Comparison of ENCODE assay signal across 19 cellular contexts in the genomic region with DNA sequence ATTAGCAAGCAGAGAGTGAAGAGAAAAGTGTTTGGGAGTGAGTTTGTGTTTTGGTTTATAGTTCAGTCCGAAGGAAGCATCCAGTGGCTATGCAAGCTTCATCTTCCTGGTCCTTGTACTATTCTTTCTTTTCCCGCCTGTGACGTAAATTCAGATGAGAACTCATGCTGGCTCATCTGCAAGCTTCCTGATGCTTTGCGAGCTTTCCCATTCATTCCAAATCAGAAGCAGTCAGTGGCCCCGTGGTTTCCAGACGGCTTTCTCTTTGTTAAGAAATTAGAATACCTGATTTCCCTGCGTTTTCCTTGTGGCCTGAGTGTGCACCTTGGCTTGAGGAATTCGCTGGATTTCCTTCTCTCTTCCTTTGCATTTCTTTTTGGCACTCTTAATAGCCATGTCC.
DNase-seq lines count a peak whose midpoint lies in the region; ATAC-seq and TF ChIP-seq lines count a peak whose summit lies in the region.
"Had no signal": no experiment of that assay in that cellular context is flagged by ENCODE, and none has a peak within 500 bp of the region (broad histone marks: within the 10 kb centered on the region; RNA-seq: fewer than 3 reads in every experiment).

No MANE protein-coding gene starts in this region.

- peaks cover 4% of the 10 kb centered on the region for H3K9me3 Mint-ChIP-seq in progenitor cell of endocrine pancreas (ENCODE audit: low read depth)
- H3K9me3 Mint-ChIP-seq in naive thymus-derived CD4-positive, alpha-beta T cell = peaks cover 5 to 30% (median 12%) of the 10 kb centered on the region in 11 donors

- peak; percentile 83 for DNase-seq in H7
- DNase-seq in T-helper 17 cell = no peak
- DNase-seq in iPS DF 6.9 (ENCODE audit: low read depth, low spot score) = peak; percentile 31
- DNase-seq in progenitor cell of endocrine pancreas (ENCODE audit: low spot score, unreplicated experiment) = no peak
- no peak for DNase-seq in activated effector memory CD4-positive, alpha-beta T cell treated with anti-CD3 and anti-CD28 coated beads, Interleukin-2, amount 50 U/mL, for 16 hours
- no peak for DNase-seq in naive thymus-derived CD4-positive, alpha-beta T cell
- DNase-seq: BE2C, DMS79, MG63, NCI-H1048, NCI-H1417 treated with DMSO at 0.1 percent for 48 hours, NCI-H187, NCI-H526, OCI-M1 had no signal

- H3K9me3 ChIP-seq in T-helper 17 cell (ENCODE audit: control insufficient read depth, low read length, poor library complexity, severe bottlenecking) (no peaks in the 10 kb centered on the region), iPS DF 6.9 (ENCODE audit: control insufficient read depth, insufficient read depth, low read length) (no peaks in the 10 kb centered on the region)
- peaks cover 0 to 10% (median 0%) of the 10 kb centered on the region in 3 experiments for H3K9me3 ChIP-seq in naive thymus-derived CD4-positive, alpha-beta T cell (ENCODE audit: control insufficient read depth in 2 of 3, low read length in 3 of 3)
- H3K9me3 ChIP-seq: BE2C had no signal

- no peak overlapping the region for H3K27ac ChIP-seq in iPS DF 6.9 (ENCODE audit: low read length)
- H3K27ac ChIP-seq in naive thymus-derived CD4-positive, alpha-beta T cell (ENCODE audit: low read depth, low read length) = no peak overlapping the region
- H3K27ac ChIP-seq: SJSA1 had no signal

- no peak for ATAC-seq in T-helper 17 cell
- no peak for ATAC-seq in HG03097 (IDR thresholded peaks at IDR 0.05; ENCODE audit: low FRiP score, unreplicated experiment)
- no peak for ATAC-seq in naive thymus-derived CD4-positive, alpha-beta T cell
- ATAC-seq: GM12878, HepG2, K562 had no signal

- CTCF ChIA-PET in naive thymus-derived CD4-positive, alpha-beta T cell (lab: Charles Lee) = no interaction called here

- H3K36me3 ChIP-seq in H7 (replicated peaks; ENCODE audit: control insufficient read depth, insufficient read depth, low read length) = no peaks in the 10 kb centered on the region; the same call in 1 of the 2 replicates
- H3K36me3 ChIP-seq in iPS DF 6.9 (ENCODE audit: control insufficient read depth, insufficient read depth, low read length) = no peaks in the 10 kb centered on the region
- peaks cover 0 to 47% (median 0%) of the 10 kb centered on the region in 3 experiments for H3K36me3 ChIP-seq in naive thymus-derived CD4-positive, alpha-beta T cell (ENCODE audit: control insufficient read depth in 2 of 3, insufficient read depth in 3 of 3, low read length in 3 of 3)

- no peak overlapping the region for H3K4me3 Mint-ChIP-seq in T-helper 17 cell
- no peak overlapping the region for H3K4me3 Mint-ChIP-seq in progenitor cell of endocrine pancreas (ENCODE audit: low read depth)
- no peak overlapping the region for H3K4me3 Mint-ChIP-seq in naive thymus-derived CD4-positive, alpha-beta T cell

- H3K27ac Mint-ChIP-seq in T-helper 17 cell (peak overlapping the region; percentile 32), progenitor cell of endocrine pancreas (peak overlapping the region; percentile 4)
- peak overlapping the region in 1 of 9 donors; percentile 13 for H3K27ac Mint-ChIP-seq in naive thymus-derived CD4-positive, alpha-beta T cell

- H3K36me3 Mint-ChIP-seq in T-helper 17 cell (ENCODE audit: low read depth) (peaks cover 14% of the 10 kb centered on the region), progenitor cell of endocrine pancreas (ENCODE audit: insufficient read depth) (peaks cover 34% of the 10 kb centered on the region)
- peaks cover 36 to 85% (median 76%) of the 10 kb centered on the region in 5 donors for H3K36me3 Mint-ChIP-seq in naive thymus-derived CD4-positive, alpha-beta T cell

- POLR2A ChIA-PET in naive thymus-derived CD4-positive, alpha-beta T cell (lab: Charles Lee) = no interaction called here

- peaks cover 5% of the 10 kb centered on the region; the same call in 1 of the 2 replicates for H3K4me1 ChIP-seq in iPS DF 6.9 (ENCODE audit: control insufficient read depth, insufficient read depth, low read length)
- no peaks in the 10 kb centered on the region for H3K4me1 ChIP-seq in naive thymus-derived CD4-positive, alpha-beta T cell (ENCODE audit: control insufficient read depth in 2 of 2, insufficient read depth in 2 of 2, low read length in 2 of 2)

- TF ChIP-seq CTCF in progenitor cell of endocrine pancreas (IDR thresholded peaks at IDR 0.05; ENCODE audit: unreplicated experiment) = no peak

- H3K4me3 ChIP-seq in H7 (ENCODE audit: insufficient read depth, low read depth, low read length) (no peak overlapping the region), iPS DF 6.9 (ENCODE audit: low read length) (no peak overlapping the region)
- no peak overlapping the region for H3K4me3 ChIP-seq in naive thymus-derived CD4-positive, alpha-beta T cell (ENCODE audit: low read length)
- H3K4me3 ChIP-seq: GM12878, K562, MG63, SJSA1 had no signal

- intact Hi-C loops in naive thymus-derived CD4-positive, alpha-beta T cell (cut with micrococcal nuclease) = no loop called here

- H3K4me1 Mint-ChIP-seq in T-helper 17 cell (peaks cover 3% of the 10 kb centered on the region), progenitor cell of endocrine pancreas (ENCODE audit: low read depth) (no peaks in the 10 kb centered on the region)
- peaks cover 0 to 8% (median 0%) of the 10 kb centered on the region in 7 donors for H3K4me1 Mint-ChIP-seq in naive thymus-derived CD4-positive, alpha-beta T cell

- H3K27me3 ChIP-seq in H7 (ENCODE audit: control insufficient read depth, insufficient read depth, low read length) (no peaks in the 10 kb centered on the region), iPS DF 6.9 (ENCODE audit: control insufficient read depth, insufficient read depth, low read length) (no peaks in the 10 kb centered on the region)
- no peaks in the 10 kb centered on the region for H3K27me3 ChIP-seq in naive thymus-derived CD4-positive, alpha-beta T cell (ENCODE audit: control insufficient read depth in 2 of 2, insufficient read depth in 2 of 2, low read length in 2 of 2)
- H3K27me3 ChIP-seq: BE2C, MG63, SJSA1 had no signal

- WGBS in iPS DF 6.9 (ENCODE audit: insufficient coverage, insufficient read length) = no CpG with 5 or more reads among the region's 8 CpGs

- H3K27me3 Mint-ChIP-seq in T-helper 17 cell = no peaks in the 10 kb centered on the region
- no peaks in the 10 kb centered on the region for H3K27me3 Mint-ChIP-seq in progenitor cell of endocrine pancreas
- H3K27me3 Mint-ChIP-seq in naive thymus-derived CD4-positive, alpha-beta T cell = no peaks in the 10 kb centered on the region

Comparison
In these comparisons a context has a peak if more than half of its experiments do, and no peak if none do; other contexts are left out.
1. DNase-seq: peak in H7 (single experiment) and iPS DF 6.9 (single experiment); none in T-helper 17 cell (0 of 3), progenitor cell of endocrine pancreas (single experiment), activated effector memory CD4-positive, alpha-beta T cell treated with anti-CD3 and anti-CD28 coated beads, Interleukin-2, amount 50 U/mL, for 16 hours (single experiment) and naive thymus-derived CD4-positive, alpha-beta T cell (0 of 9).